26 cellular contexts compared by ENCODE assay signal in genomic region chr4:36321176-36321575, GRCh38. TPM values are rescaled to one million over a fixed set of nuclear protein-coding genes. Genes with fewer than 3 reads are reported as not detected.
DNase-seq lines count a peak whose midpoint lies in the region; ATAC-seq, FAIRE-seq and TF ChIP-seq lines count a peak whose summit lies in the region.
"Had no signal": no experiment of that assay in that cellular context is flagged by ENCODE, and none has a peak within 500 bp of the region (broad histone marks: within the 10 kb centered on the region; RNA-seq: fewer than 3 reads in every experiment).

No MANE protein-coding gene starts in this region.

- DNase-seq in activated CD4-positive, alpha-beta T cell treated with anti-CD3 and anti-CD28 coated beads, Interleukin-2, amount 10 ng/mL, durations not matched to agents 24 days and 14 days = no peak
- DNase-seq in activated CD4-positive, alpha-beta T cell treated with anti-CD3 and anti-CD28 coated beads, Interleukin-2, amount 50 U/mL, for 1 hour = no peak
- no peak for DNase-seq in GM12892 (ENCODE audit: insufficient read length)
- no peak for DNase-seq in activated CD4-positive, alpha-beta memory T cell treated with anti-CD3 and anti-CD28 coated beads for 36 hours
- no peak for DNase-seq in CD4-positive, alpha-beta T cell
- no peak for DNase-seq in NCI-H146 treated with DMSO at 0.1 percent for 48 hours (lab: John Stamatoyannopoulos, UW; ENCODE audit: unreplicated experiment)
- DNase-seq: activated CD4-positive, CD25-positive, alpha-beta regulatory T cell treated with anti-CD3 and anti-CD28 coated beads, Interleukin-2, amount 50 U/mL, for 72 hours; activated naive CD8-positive, alpha-beta T cell treated with anti-CD3 and anti-CD28 coated beads, Interleukin-2, amount 10 ng/mL, durations not matched to agents 7 days and 5 days; erythroblast; foreskin keratinocyte; left ventricle myocardium superior; NCI-H1436; NCI-H2171; NCI-H526; posterior cingulate gyrus; right lobe of liver; SK-N-SH; T1000 had no signal

- peaks cover under 1% of the 10 kb centered on the region for H3K36me3 Mint-ChIP-seq in activated CD4-positive, alpha-beta T cell treated with anti-CD3 and anti-CD28 coated beads, Interleukin-2, amount 10 ng/mL, durations not matched to agents 24 days and 14 days (ENCODE audit: low read depth)
- peaks cover 3% of the 10 kb centered on the region for H3K36me3 Mint-ChIP-seq in activated CD4-positive, alpha-beta memory T cell treated with anti-CD3 and anti-CD28 coated beads for 36 hours
- H3K36me3 Mint-ChIP-seq in dendritic cell treated with granulocyte-macrophage colony-stimulating factor and Interleukin-4, amounts not matched to agents 40 ng/mL and 50 ng/mL, for 4 days (ENCODE audit: low read depth) = no peaks in the 10 kb centered on the region
- H3K36me3 Mint-ChIP-seq in CD4-positive, alpha-beta T cell (ENCODE audit: low read depth) = no peaks in the 10 kb centered on the region

- peak overlapping the region; percentile 56 for H3K27ac Mint-ChIP-seq in activated CD4-positive, alpha-beta T cell treated with anti-CD3 and anti-CD28 coated beads, Interleukin-2, amount 10 ng/mL, durations not matched to agents 24 days and 14 days
- H3K27ac Mint-ChIP-seq in activated CD4-positive, alpha-beta memory T cell treated with anti-CD3 and anti-CD28 coated beads for 36 hours = peak overlapping the region; percentile 67
- peak overlapping the region; percentile 97 for H3K27ac Mint-ChIP-seq in dendritic cell treated with granulocyte-macrophage colony-stimulating factor and Interleukin-4, amounts not matched to agents 40 ng/mL and 50 ng/mL, for 4 days
- H3K27ac Mint-ChIP-seq in CD4-positive, alpha-beta T cell = no peak overlapping the region

- H3K4me3 Mint-ChIP-seq in activated CD4-positive, alpha-beta T cell treated with anti-CD3 and anti-CD28 coated beads, Interleukin-2, amount 10 ng/mL, durations not matched to agents 24 days and 14 days = no peak overlapping the region
- no peak overlapping the region for H3K4me3 Mint-ChIP-seq in activated CD4-positive, alpha-beta memory T cell treated with anti-CD3 and anti-CD28 coated beads for 36 hours
- H3K4me3 Mint-ChIP-seq in dendritic cell treated with granulocyte-macrophage colony-stimulating factor and Interleukin-4, amounts not matched to agents 40 ng/mL and 50 ng/mL, for 4 days = no peak overlapping the region
- no peak overlapping the region for H3K4me3 Mint-ChIP-seq in CD4-positive, alpha-beta T cell
- H3K4me3 Mint-ChIP-seq: activated naive CD8-positive, alpha-beta T cell treated with anti-CD3 and anti-CD28 coated beads, Interleukin-2, amount 10 ng/mL, durations not matched to agents 7 days and 5 days had no signal

- H3K9me3 Mint-ChIP-seq in activated CD4-positive, alpha-beta T cell treated with anti-CD3 and anti-CD28 coated beads, Interleukin-2, amount 10 ng/mL, durations not matched to agents 24 days and 14 days = no peaks in the 10 kb centered on the region
- no peaks in the 10 kb centered on the region for H3K9me3 Mint-ChIP-seq in activated CD4-positive, alpha-beta memory T cell treated with anti-CD3 and anti-CD28 coated beads for 36 hours
- no peaks in the 10 kb centered on the region for H3K9me3 Mint-ChIP-seq in dendritic cell treated with granulocyte-macrophage colony-stimulating factor and Interleukin-4, amounts not matched to agents 40 ng/mL and 50 ng/mL, for 4 days
- H3K9me3 Mint-ChIP-seq in CD4-positive, alpha-beta T cell = no peaks in the 10 kb centered on the region

- ATAC-seq in CD4-positive, alpha-beta T cell (ENCODE audit: poor library complexity) = no peak
- ATAC-seq in HG03175 (IDR thresholded peaks at IDR 0.05; ENCODE audit: unreplicated experiment) = no peak
- ATAC-seq: A549, foreskin keratinocyte, left ventricle myocardium superior had no signal

- no peaks in the 10 kb centered on the region for H3K27me3 ChIP-seq in CD4-positive, alpha-beta T cell (ENCODE audit: control insufficient read depth, insufficient read depth, low read length)
- H3K27me3 ChIP-seq: right lobe of liver had no signal

- H3K27ac ChIP-seq in CD4-positive, alpha-beta T cell (ENCODE audit: low read depth, low read length) = no peak overlapping the region
- H3K27ac ChIP-seq: A549, foreskin keratinocyte, right lobe of liver had no signal

- intact Hi-C loops in activated CD4-positive, alpha-beta T cell treated with anti-CD3 and anti-CD28 coated beads, Interleukin-2, amount 10 ng/mL, durations not matched to agents 24 days and 14 days (cut with micrococcal nuclease) = loop anchor here (5.0 kb wide), 3 partner anchors 239 to 1571 kb away; partner anchors contain the start of genes RELL1 and TBC1D1
- intact Hi-C loops in activated CD4-positive, alpha-beta memory T cell treated with anti-CD3 and anti-CD28 coated beads for 36 hours (cut with micrococcal nuclease) = loop anchor here (10.0 kb wide), 1 partner anchor 346 kb away; no protein-coding TSS in a partner anchor
- intact Hi-C loops in dendritic cell treated with granulocyte-macrophage colony-stimulating factor and Interleukin-4, amounts not matched to agents 40 ng/mL and 50 ng/mL, for 4 days (cut with micrococcal nuclease) = loop anchor here (5.0 kb wide), 1 partner anchor 79 kb away; the partner anchor contains the start of gene ARAP2
- intact Hi-C loops in CD4-positive, alpha-beta T cell (cut with DNase I, micrococcal nuclease) = loop anchor here (5.0 to 10.0 kb wide), 2 partner anchors 34 to 76 kb away; partner anchors contain the start of gene ARAP2 (in 1 of the 2)

- no peaks in the 10 kb centered on the region for H3K9me3 ChIP-seq in CD4-positive, alpha-beta T cell (ENCODE audit: control insufficient read depth, low read length)
- H3K9me3 ChIP-seq: A549, right lobe of liver, SK-N-SH had no signal

- peaks cover 66% of the 10 kb centered on the region for H3K4me1 Mint-ChIP-seq in activated CD4-positive, alpha-beta T cell treated with anti-CD3 and anti-CD28 coated beads, Interleukin-2, amount 10 ng/mL, durations not matched to agents 24 days and 14 days
- H3K4me1 Mint-ChIP-seq in activated CD4-positive, alpha-beta memory T cell treated with anti-CD3 and anti-CD28 coated beads for 36 hours (ENCODE audit: low read depth) = peaks cover 81% of the 10 kb centered on the region
- H3K4me1 Mint-ChIP-seq in dendritic cell treated with granulocyte-macrophage colony-stimulating factor and Interleukin-4, amounts not matched to agents 40 ng/mL and 50 ng/mL, for 4 days (ENCODE audit: low read depth) = peaks cover 76% of the 10 kb centered on the region
- H3K4me1 Mint-ChIP-seq in CD4-positive, alpha-beta T cell (ENCODE audit: low read depth) = peaks cover 49% of the 10 kb centered on the region

- TF ChIP-seq POLR2A in GM12892 (IDR thresholded peaks at IDR 0.05; ENCODE audit: low read depth, low read length) = no peak

- peak; percentile 82 for FAIRE-seq in GM12892 (lab: Jason Lieb, UNC)
- FAIRE-seq: A549, D721Med, H1 had no signal

- POLR2A ChIA-PET in activated CD4-positive, alpha-beta memory T cell treated with anti-CD3 and anti-CD28 coated beads for 36 hours (lab: Charles Lee) = interaction anchor here (0.8 to 2.4 kb wide), 3 partner anchors 35 to 77 kb away, joined by 3 to 6 read pairs (median 4); partner anchors contain the start of genes ARAP2 and DTHD1
- POLR2A ChIA-PET in CD4-positive, alpha-beta T cell (lab: Charles Lee) = no interaction called here

- no peak for TF ChIP-seq CTCF in CD4-positive, alpha-beta T cell (IDR thresholded peaks at IDR 0.05)

- CTCF ChIA-PET in activated CD4-positive, alpha-beta memory T cell treated with anti-CD3 and anti-CD28 coated beads for 36 hours (lab: Charles Lee) = interaction anchor here (0.8 kb wide), 1 partner anchor 77 kb away, joined by 3 read pairs; the partner anchor contains the start of gene ARAP2
- CTCF ChIA-PET in CD4-positive, alpha-beta T cell (lab: Charles Lee) = no interaction called here

- no peaks in the 10 kb centered on the region for H3K27me3 Mint-ChIP-seq in activated CD4-positive, alpha-beta T cell treated with anti-CD3 and anti-CD28 coated beads, Interleukin-2, amount 10 ng/mL, durations not matched to agents 24 days and 14 days
- H3K27me3 Mint-ChIP-seq in activated CD4-positive, alpha-beta memory T cell treated with anti-CD3 and anti-CD28 coated beads for 36 hours = no peaks in the 10 kb centered on the region
- no peaks in the 10 kb centered on the region for H3K27me3 Mint-ChIP-seq in dendritic cell treated with granulocyte-macrophage colony-stimulating factor and Interleukin-4, amounts not matched to agents 40 ng/mL and 50 ng/mL, for 4 days
- no peaks in the 10 kb centered on the region for H3K27me3 Mint-ChIP-seq in CD4-positive, alpha-beta T cell
- H3K27me3 Mint-ChIP-seq: activated naive CD8-positive, alpha-beta T cell treated with anti-CD3 and anti-CD28 coated beads, Interleukin-2, amount 10 ng/mL, durations not matched to agents 7 days and 5 days had no signal

RNA-seq across cellular contexts. Expression of gene DTHD1, which starts 39.8 kb away (rescaled TPM):
- 0.49 and 0.95 TPM in 2 replicates for total RNA-seq in activated CD4-positive, alpha-beta T cell treated with anti-CD3 and anti-CD28 coated beads, Interleukin-2, amount 10 ng/mL, durations not matched to agents 24 days and 14 days
- 0.98 TPM for polyA plus RNA-seq in GM12892 (2012; ENCODE audit: missing spikeins)
- 1 to 10 TPM; 3.1 to 3.8 TPM for total RNA-seq in activated CD4-positive, alpha-beta memory T cell treated with anti-CD3 and anti-CD28 coated beads for 36 hours
- under 1 TPM; 0.11 to 0.16 TPM for total RNA-seq in CD4-positive, alpha-beta T cell
- total RNA-seq: foreskin keratinocyte, H1, urinary bladder had no signal
- polyA plus RNA-seq: A549, BJ, foreskin keratinocyte, H1, neural cell, SK-N-SH had no signal
